ENCODE assay signal across 1 cellular context in the genomic region with DNA sequence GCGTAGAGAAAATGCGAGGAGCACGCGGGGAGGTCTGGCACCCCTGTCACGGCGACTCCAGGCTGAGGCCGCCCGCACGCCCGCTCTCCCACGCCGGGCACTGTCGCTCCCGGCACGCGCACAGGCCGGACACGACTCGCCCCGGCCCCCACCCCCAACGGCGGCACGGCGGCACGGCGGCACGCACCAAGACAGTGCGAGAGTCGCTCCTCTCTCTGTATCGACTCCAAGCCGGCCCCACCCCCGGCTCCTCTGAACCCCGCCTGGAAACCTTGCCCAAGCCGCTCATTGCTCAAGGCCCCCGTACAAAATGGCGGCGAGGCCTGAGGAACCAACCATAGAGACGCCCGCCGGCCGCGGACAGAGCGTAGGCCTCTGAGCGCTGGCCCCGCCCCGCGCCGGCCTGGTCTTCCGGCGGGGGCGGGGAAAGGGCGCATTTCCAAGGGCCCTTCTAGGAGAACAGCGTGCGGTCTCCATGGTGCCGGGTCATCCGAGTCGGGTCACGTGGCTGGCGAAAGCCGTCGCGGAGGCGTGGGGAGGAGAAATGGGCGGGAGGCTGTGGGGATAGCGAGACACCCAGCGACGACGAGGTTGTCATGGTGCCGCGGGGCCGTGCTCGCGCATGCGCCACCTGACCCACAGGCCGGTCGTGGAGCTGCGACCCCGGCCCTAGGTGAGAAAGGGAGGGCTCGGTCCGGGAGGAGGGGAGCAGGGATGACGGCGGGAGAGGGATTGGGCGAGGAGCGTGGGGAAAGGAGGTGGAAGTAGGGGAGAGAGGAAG.
A peak's percentile ranks its signal among the peaks of the same experiment; 100 is the strongest.
TF ChIP-seq lines count a peak whose summit lies in the region.

A gene with protein sequence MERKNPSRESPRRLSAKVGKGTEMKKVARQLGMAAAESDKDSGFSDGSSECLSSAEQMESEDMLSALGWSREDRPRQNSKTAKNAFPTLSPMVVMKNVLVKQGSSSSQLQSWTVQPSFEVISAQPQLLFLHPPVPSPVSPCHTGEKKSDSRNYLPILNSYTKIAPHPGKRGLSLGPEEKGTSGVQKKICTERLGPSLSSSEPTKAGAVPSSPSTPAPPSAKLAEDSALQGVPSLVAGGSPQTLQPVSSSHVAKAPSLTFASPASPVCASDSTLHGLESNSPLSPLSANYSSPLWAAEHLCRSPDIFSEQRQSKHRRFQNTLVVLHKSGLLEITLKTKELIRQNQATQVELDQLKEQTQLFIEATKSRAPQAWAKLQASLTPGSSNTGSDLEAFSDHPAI (plus strand): TSS at position 570 of the 781 bp plus-strand sequence. CDS start 7,451 bp downstream, outside the sequence.

TF ChIP-seq in SK-N-SH, 30 proteins besides CTCF, POLR2A, EP300 and RAD21 (continued from another document):
- TF ChIP-seq, protein P1, sequence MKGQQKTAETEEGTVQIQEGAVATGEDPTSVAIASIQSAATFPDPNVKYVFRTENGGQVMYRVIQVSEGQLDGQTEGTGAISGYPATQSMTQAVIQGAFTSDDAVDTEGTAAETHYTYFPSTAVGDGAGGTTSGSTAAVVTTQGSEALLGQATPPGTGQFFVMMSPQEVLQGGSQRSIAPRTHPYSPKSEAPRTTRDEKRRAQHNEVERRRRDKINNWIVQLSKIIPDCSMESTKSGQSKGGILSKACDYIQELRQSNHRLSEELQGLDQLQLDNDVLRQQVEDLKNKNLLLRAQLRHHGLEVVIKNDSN (IDR thresholded peaks at IDR 0.05; ENCODE audit: borderline replicate concordance, low read depth): peak; percentile 96
- TF ChIP-seq POLR2AphosphoS5 (IDR thresholded peaks at IDR 0.05; ENCODE audit: low read depth, low read length): peak; percentile 57; the same call in 1 of the 2 replicates
- TF ChIP-seq, protein P2, sequence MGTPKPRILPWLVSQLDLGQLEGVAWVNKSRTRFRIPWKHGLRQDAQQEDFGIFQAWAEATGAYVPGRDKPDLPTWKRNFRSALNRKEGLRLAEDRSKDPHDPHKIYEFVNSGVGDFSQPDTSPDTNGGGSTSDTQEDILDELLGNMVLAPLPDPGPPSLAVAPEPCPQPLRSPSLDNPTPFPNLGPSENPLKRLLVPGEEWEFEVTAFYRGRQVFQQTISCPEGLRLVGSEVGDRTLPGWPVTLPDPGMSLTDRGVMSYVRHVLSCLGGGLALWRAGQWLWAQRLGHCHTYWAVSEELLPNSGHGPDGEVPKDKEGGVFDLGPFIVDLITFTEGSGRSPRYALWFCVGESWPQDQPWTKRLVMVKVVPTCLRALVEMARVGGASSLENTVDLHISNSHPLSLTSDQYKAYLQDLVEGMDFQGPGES (IDR thresholded peaks at IDR 0.05; ENCODE audit: low read depth, low read length): no peak
- no peak for TF ChIP-seq FOXM1 (IDR thresholded peaks at IDR 0.05; ENCODE audit: low read depth)
- peak; percentile 59; the same call in 1 of the 2 replicates for TF ChIP-seq RFX5 (IDR thresholded peaks at IDR 0.05; ENCODE audit: low read length)
- no peak for TF ChIP-seq RXRA (IDR thresholded peaks at IDR 0.05; ENCODE audit: borderline replicate concordance, low read depth)
- TF ChIP-seq SMC3 (IDR thresholded peaks at IDR 0.05; ENCODE audit: low read depth, low read length): no peak
- peak; percentile 88 for TF ChIP-seq MXI1 (IDR thresholded peaks at IDR 0.05; ENCODE audit: low read depth, low read length)
- peak; percentile 94 for TF ChIP-seq CHD2 (IDR thresholded peaks at IDR 0.05; ENCODE audit: low read length, partially characterized antibody)
